Comparison of ENCODE assay signal across 9 cellular contexts in genomic region chr9:130327070-130327780, GRCh38.
DNase-seq lines count a peak whose midpoint lies in the region; ATAC-seq, FAIRE-seq and TF ChIP-seq lines count a peak whose summit lies in the region.
"Had no signal": no experiment of that assay in that cellular context is flagged by ENCODE, and none has a peak within 500 bp of the region (broad histone marks: within the 10 kb centered on the region; RNA-seq: fewer than 3 reads in every experiment).

No MANE protein-coding gene starts in this region.

- H3K9me3 ChIP-seq in K562 (replicated peaks; ENCODE audit: control insufficient read depth, insufficient read depth, low read depth, low read length) = no peaks in the 10 kb centered on the region

- peaks cover 0 to 16% of the 10 kb centered on the region in 2 experiments; a peak in 2 of 5 replicates for H3K4me1 ChIP-seq in K562 (replicated peaks in 1 of 2; ENCODE audit: control insufficient read depth in 2 of 2, insufficient read depth in 2 of 2, low read length in 2 of 2)

- no peaks in the 10 kb centered on the region for H3K36me3 Mint-ChIP-seq in nephron (ENCODE audit: low read depth)
- no peaks in the 10 kb centered on the region for H3K36me3 Mint-ChIP-seq in activated naive CD4-positive, alpha-beta T cell treated with anti-CD3 and anti-CD28 coated beads for 36 hours (ENCODE audit: low read depth)
- H3K36me3 Mint-ChIP-seq: naive B cell had no signal

- no peaks in the 10 kb centered on the region for H3K36me3 ChIP-seq in K562 (ENCODE audit: control insufficient read depth, insufficient read depth, low read length)

- BruUV-seq in K562 (replicated peaks; lab: Mats Ljungman, UMichigan) = no TSS peak

- peak overlapping the region; percentile 13; the same call in 1 of the 2 replicates for H3K4me3 ChIP-seq in HFF-Myc (replicated peaks; ENCODE audit: low read depth, low read length)
- no peak overlapping the region for H3K4me3 ChIP-seq in K562

- H3K4me1 Mint-ChIP-seq in nephron = peaks cover 49% of the 10 kb centered on the region
- no peaks in the 10 kb centered on the region for H3K4me1 Mint-ChIP-seq in activated naive CD4-positive, alpha-beta T cell treated with anti-CD3 and anti-CD28 coated beads for 36 hours (ENCODE audit: low read depth)

- WGBS in K562 (ENCODE audit: insufficient coverage, low coverage, missing lambda C conversion rate) = 11% methylated on average over 15 of the region's 15 CpGs

- no peak for TF ChIP-seq EP300 in K562 (IDR thresholded peaks at IDR 0.05; ENCODE audit: low read length)

- intact Hi-C loops in K562 (cut with micrococcal nuclease) = no loop called here
- intact Hi-C loops in activated naive CD4-positive, alpha-beta T cell treated with anti-CD3 and anti-CD28 coated beads for 36 hours (cut with micrococcal nuclease) = no loop called here

- DNase-seq in AG09319 (ENCODE audit: extremely low read depth, low read depth) (no peak), HFF-Myc (ENCODE audit: extremely low read depth, low read depth) (no peak), K562 (ENCODE audit: extremely low read depth in 1 of 4, low spot score in 3 of 4) (peak; percentile 53 to 72 (median 68)), HPDE6-E6E7 (ENCODE audit: extremely low spot score) (no peak)
- no peak for DNase-seq in activated naive CD4-positive, alpha-beta T cell treated with anti-CD3 and anti-CD28 coated beads for 36 hours
- DNase-seq: naive B cell had no signal

- peaks cover 94% of the 10 kb centered on the region for H3K27me3 Mint-ChIP-seq in nephron (ENCODE audit: low read depth)
- H3K27me3 Mint-ChIP-seq in activated naive CD4-positive, alpha-beta T cell treated with anti-CD3 and anti-CD28 coated beads for 36 hours (ENCODE audit: low read depth) = peaks cover 42% of the 10 kb centered on the region

- no peak for TF ChIP-seq POLR2A in K562 (conservative IDR thresholded peaks at IDR 0.05)

- TF ChIP-seq CTCF in AG09319 (IDR thresholded peaks at IDR 0.05; ENCODE audit: low read depth, low read length) = peak; percentile 21
- peak; percentile 53 for TF ChIP-seq CTCF in HFF-Myc (IDR thresholded peaks at IDR 0.05; ENCODE audit: low read depth, low read length, missing control alignments)
- peak; percentile 58 to 75 (median 68) for TF ChIP-seq CTCF in K562 (IDR thresholded peaks at IDR 0.05 in 2 of 3, conservative IDR thresholded peaks at IDR 0.05 in 1 of 3; ENCODE audit: insufficient read depth in 2 of 3, low read depth in 1 of 3, low read length in 3 of 3)
- TF ChIP-seq CTCF in nephron (IDR thresholded peaks at IDR 0.05; ENCODE audit: unreplicated experiment in 3 of 3) = peak in 2 of 3 experiments; percentile 23 to 36

- H2AFZ ChIP-seq in K562 (ENCODE audit: low read depth, low read length) = no peak overlapping the region

- POLR2A ChIA-PET in K562 (lab: Yijun Ruan, JAX) = interaction anchor here (0.5 to 1.0 kb wide), 4 partner anchors 9 to 336 kb away, joined by 3 to 4 read pairs (median 4); no protein-coding TSS in a partner anchor

- H3K9ac ChIP-seq in K562 (ENCODE audit: insufficient read depth in 1 of 2, low read depth in 2 of 2, low read length in 2 of 2) = no peak overlapping the region; a peak in 1 of 4 replicates

- H3K79me2 ChIP-seq in K562 (ENCODE audit: control insufficient read depth, insufficient read depth, low read length) = no peaks in the 10 kb centered on the region

- peaks cover 38 to 87% of the 10 kb centered on the region in 2 experiments for H3K27me3 ChIP-seq in K562 (ENCODE audit: control insufficient read depth in 2 of 2, insufficient read depth in 2 of 2, low read length in 2 of 2)

- no peak overlapping the region for H3K27ac Mint-ChIP-seq in nephron
- H3K27ac Mint-ChIP-seq in activated naive CD4-positive, alpha-beta T cell treated with anti-CD3 and anti-CD28 coated beads for 36 hours = no peak overlapping the region
- H3K27ac Mint-ChIP-seq: naive B cell had no signal

- no peaks in the 10 kb centered on the region for H3K9me3 Mint-ChIP-seq in nephron
- no peaks in the 10 kb centered on the region for H3K9me3 Mint-ChIP-seq in activated naive CD4-positive, alpha-beta T cell treated with anti-CD3 and anti-CD28 coated beads for 36 hours
- H3K9me3 Mint-ChIP-seq: naive B cell had no signal

- peaks cover 5% of the 10 kb centered on the region for H4K20me1 ChIP-seq in K562 (replicated peaks; ENCODE audit: control insufficient read depth, insufficient read depth, low read length)

- no peak overlapping the region for H3K4me2 ChIP-seq in K562 (ENCODE audit: insufficient read depth, low read length)

- H3K4me3 Mint-ChIP-seq in nephron = no peak overlapping the region
- no peak overlapping the region for H3K4me3 Mint-ChIP-seq in activated naive CD4-positive, alpha-beta T cell treated with anti-CD3 and anti-CD28 coated beads for 36 hours
- H3K4me3 Mint-ChIP-seq: naive B cell had no signal

- FAIRE-seq in K562 (lab: Jason Lieb, UNC) = no peak

- no peak overlapping the region for H3K27ac ChIP-seq in K562 (ENCODE audit: extremely low read depth, low read depth, low read length)

- H3K9me1 ChIP-seq in K562 (ENCODE audit: control insufficient read depth, insufficient read depth, low read length) = no peaks in the 10 kb centered on the region

- in situ Hi-C loops in K562 (cut with MboI) = loop anchor here (25.0 kb wide), 1 partner anchor 665 kb away; the partner anchor contains the start of gene PRRX2

- TF ChIP-seq RAD21 in K562 (CRISPR knock-in tag; conservative IDR thresholded peaks at IDR 0.05 in 1 of 2, IDR thresholded peaks at IDR 0.05 in 1 of 2) = peak in 1 of 2 experiments; percentile 33; a peak in 2 of 4 replicates

- ATAC-seq in K562 = peak; percentile 95
- no peak for ATAC-seq in HG02938 (IDR thresholded peaks at IDR 0.05; ENCODE audit: unreplicated experiment)
- no peak for ATAC-seq in HG02588 (IDR thresholded peaks at IDR 0.05; ENCODE audit: unreplicated experiment)

- CTCF ChIA-PET in K562 (lab: Yijun Ruan, JAX; ENCODE audit: low intra/inter-chr PET ratio) = no interaction called here
- CTCF ChIA-PET in activated naive CD4-positive, alpha-beta T cell treated with anti-CD3 and anti-CD28 coated beads for 36 hours (lab: Charles Lee) = interaction anchor here (0.5 to 1.0 kb wide), 2 partner anchors 84 to 356 kb away, joined by 3 read pairs; no protein-coding TSS in a partner anchor

TF ChIP-seq in K562, 482 proteins besides CTCF, POLR2A, EP300 and RAD21:
- TF ChIP-seq STAG1 (CRISPR knock-in tag; IDR thresholded peaks at IDR 0.05; ENCODE audit: borderline replicate concordance) = peak; percentile 62
- no peak for TF ChIP-seq ARID2 (IDR thresholded peaks at IDR 0.05)
- peak in 1 of 3 experiments; percentile 69 for TF ChIP-seq YY1 (IDR thresholded peaks at IDR 0.05; ENCODE audit: borderline replicate concordance in 1 of 3, control insufficient read depth in 1 of 3, extremely low read depth in 1 of 3, insufficient read depth in 3 of 3, insufficient read length in 1 of 3, insufficient replicate concordance in 2 of 3, low read depth in 1 of 3, low read length in 2 of 3)
- peak; percentile 91 for TF ChIP-seq ESRRA (IDR thresholded peaks at IDR 0.05; ENCODE audit: borderline replicate concordance, low read depth)
TF ChIP-seq in K562: peak in this region for 3.

Comparison
In these comparisons a context has a peak if more than half of its experiments do, and no peak if none do; other contexts are left out.
1. DNase-seq: peak in K562 (4 of 4); none in AG09319 (single experiment), HFF-Myc (single experiment), activated naive CD4-positive, alpha-beta T cell treated with anti-CD3 and anti-CD28 coated beads for 36 hours (single experiment) and HPDE6-E6E7 (single experiment).
2. Peak in every context shown above with its lines, with median percentiles within 50 percentile points of each other: CTCF ChIP-seq.